Comparison of ENCODE assay signal across 1 cellular context in genomic region chr10:124349993-124350280, GRCh38.
TF ChIP-seq lines count a peak whose summit lies in the region.

No MANE protein-coding gene starts in this region.

TF ChIP-seq in GM23338, 12 proteins besides CTCF, POLR2A, EP300 and RAD21 (continued from another document):
- TF ChIP-seq, protein P1, sequence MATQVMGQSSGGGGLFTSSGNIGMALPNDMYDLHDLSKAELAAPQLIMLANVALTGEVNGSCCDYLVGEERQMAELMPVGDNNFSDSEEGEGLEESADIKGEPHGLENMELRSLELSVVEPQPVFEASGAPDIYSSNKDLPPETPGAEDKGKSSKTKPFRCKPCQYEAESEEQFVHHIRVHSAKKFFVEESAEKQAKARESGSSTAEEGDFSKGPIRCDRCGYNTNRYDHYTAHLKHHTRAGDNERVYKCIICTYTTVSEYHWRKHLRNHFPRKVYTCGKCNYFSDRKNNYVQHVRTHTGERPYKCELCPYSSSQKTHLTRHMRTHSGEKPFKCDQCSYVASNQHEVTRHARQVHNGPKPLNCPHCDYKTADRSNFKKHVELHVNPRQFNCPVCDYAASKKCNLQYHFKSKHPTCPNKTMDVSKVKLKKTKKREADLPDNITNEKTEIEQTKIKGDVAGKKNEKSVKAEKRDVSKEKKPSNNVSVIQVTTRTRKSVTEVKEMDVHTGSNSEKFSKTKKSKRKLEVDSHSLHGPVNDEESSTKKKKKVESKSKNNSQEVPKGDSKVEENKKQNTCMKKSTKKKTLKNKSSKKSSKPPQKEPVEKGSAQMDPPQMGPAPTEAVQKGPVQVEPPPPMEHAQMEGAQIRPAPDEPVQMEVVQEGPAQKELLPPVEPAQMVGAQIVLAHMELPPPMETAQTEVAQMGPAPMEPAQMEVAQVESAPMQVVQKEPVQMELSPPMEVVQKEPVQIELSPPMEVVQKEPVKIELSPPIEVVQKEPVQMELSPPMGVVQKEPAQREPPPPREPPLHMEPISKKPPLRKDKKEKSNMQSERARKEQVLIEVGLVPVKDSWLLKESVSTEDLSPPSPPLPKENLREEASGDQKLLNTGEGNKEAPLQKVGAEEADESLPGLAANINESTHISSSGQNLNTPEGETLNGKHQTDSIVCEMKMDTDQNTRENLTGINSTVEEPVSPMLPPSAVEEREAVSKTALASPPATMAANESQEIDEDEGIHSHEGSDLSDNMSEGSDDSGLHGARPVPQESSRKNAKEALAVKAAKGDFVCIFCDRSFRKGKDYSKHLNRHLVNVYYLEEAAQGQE (IDR thresholded peaks at IDR 0.05; ENCODE audit: unreplicated experiment), result no peak
- TF ChIP-seq NANOG (IDR thresholded peaks at IDR 0.05; ENCODE audit: borderline replicate concordance) (no peak), STAT1 (IDR thresholded peaks at IDR 0.05; ENCODE audit: unreplicated experiment) (no peak), ZNF462 (CRISPR knock-in tag; IDR thresholded peaks at IDR 0.05) (no peak), ZNF114 (CRISPR knock-in tag; IDR thresholded peaks at IDR 0.05) (no peak), EZH2 (IDR thresholded peaks at IDR 0.05; ENCODE audit: low read depth, unreplicated experiment) (no peak)
